Comparison of ENCODE assay signal across 12 cellular contexts in the genomic region with DNA sequence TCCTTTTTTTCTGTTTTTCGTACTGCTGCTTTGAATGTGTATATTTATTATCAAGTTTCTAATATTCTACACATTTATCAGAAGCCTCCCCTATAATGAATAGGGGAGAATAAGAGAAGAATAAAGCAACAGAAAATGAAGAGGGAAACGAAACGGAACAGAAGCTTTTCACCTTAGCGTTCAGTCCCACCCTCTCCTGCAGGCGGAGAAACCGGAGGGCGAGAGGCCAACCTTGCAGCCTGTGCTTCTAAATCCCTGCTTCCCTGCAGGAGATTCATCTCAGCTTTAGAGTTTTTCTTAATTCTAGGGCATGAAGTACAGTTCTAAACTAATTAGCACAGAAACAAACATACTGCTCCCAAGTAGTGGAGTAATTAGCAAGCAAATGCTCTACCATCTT.
A peak's percentile ranks its signal among the peaks of the same experiment; 100 is the strongest.
DNase-seq lines count a peak whose midpoint lies in the region; ATAC-seq and TF ChIP-seq lines count a peak whose summit lies in the region.
"Had no signal": no experiment of that assay in that cellular context is flagged by ENCODE, and none has a peak within 500 bp of the region (broad histone marks: within the 10 kb centered on the region; RNA-seq: fewer than 3 reads in every experiment).

No MANE protein-coding gene starts in this region.

- H3K27me3 Mint-ChIP-seq in stimulated activated naive CD8-positive, alpha-beta T cell treated with anti-CD3 and anti-CD28 coated beads, Interleukin-15, Interleukin-2, amounts not matched to agents 100 ng/mL and 50 ng/mL, for 24 hours, result peaks cover 3% of the 10 kb centered on the region

- no peak overlapping the region for H3K4me3 Mint-ChIP-seq in stimulated activated naive CD8-positive, alpha-beta T cell treated with anti-CD3 and anti-CD28 coated beads, Interleukin-15, Interleukin-2, amounts not matched to agents 100 ng/mL and 50 ng/mL, for 24 hours

- H3K27me3 ChIP-seq in brain microvascular endothelial cell (replicated peaks) (no peaks in the 10 kb centered on the region), muscle layer of duodenum (ENCODE audit: low read depth, low read length) (no peaks in the 10 kb centered on the region), vagina (no peaks in the 10 kb centered on the region), esophagus muscularis mucosa (no peaks in the 10 kb centered on the region)

- peaks cover 9% of the 10 kb centered on the region for H3K9me3 Mint-ChIP-seq in stimulated activated naive CD8-positive, alpha-beta T cell treated with anti-CD3 and anti-CD28 coated beads, Interleukin-15, Interleukin-2, amounts not matched to agents 100 ng/mL and 50 ng/mL, for 24 hours

- no peak for TF ChIP-seq EP300 in esophagus muscularis mucosa (IDR thresholded peaks at IDR 0.05)

- no peak overlapping the region for H3K4me3 ChIP-seq in brain microvascular endothelial cell (ENCODE audit: low read depth, low read length)
- H3K4me3 ChIP-seq in muscle layer of duodenum (ENCODE audit: low read depth in 1 of 2, low read length in 2 of 2), result no peak overlapping the region
- no peak overlapping the region for H3K4me3 ChIP-seq in vagina
- H3K4me3 ChIP-seq in esophagus muscularis mucosa, result no peak overlapping the region

- no peak for TF ChIP-seq POLR2A in vagina (IDR thresholded peaks at IDR 0.05)
- TF ChIP-seq POLR2A in esophagus muscularis mucosa (IDR thresholded peaks at IDR 0.05; ENCODE audit: low read depth), result no peak

- WGBS in esophagus muscularis mucosa, result 66% methylated on average over 7 of the region's 7 CpGs

- H3K9me3 ChIP-seq in muscle layer of duodenum (ENCODE audit: control insufficient read depth in 1 of 2, low read length in 2 of 2) (peaks cover 0 to 2% of the 10 kb centered on the region in 2 donors), vagina (no peaks in the 10 kb centered on the region), esophagus muscularis mucosa (no peaks in the 10 kb centered on the region)
- H3K9me3 ChIP-seq: thoracic aorta had no signal

- peaks cover 8% of the 10 kb centered on the region for H3K36me3 Mint-ChIP-seq in stimulated activated naive CD8-positive, alpha-beta T cell treated with anti-CD3 and anti-CD28 coated beads, Interleukin-15, Interleukin-2, amounts not matched to agents 100 ng/mL and 50 ng/mL, for 24 hours (ENCODE audit: low read depth)

- peaks cover 4 to 23% of the 10 kb centered on the region in 2 donors for H3K4me1 ChIP-seq in muscle layer of duodenum (ENCODE audit: control insufficient read depth in 1 of 2, insufficient read depth in 2 of 2, low read length in 2 of 2)
- H3K4me1 ChIP-seq in vagina, result peaks cover 20% of the 10 kb centered on the region
- peaks cover 25 to 35% (median 31%) of the 10 kb centered on the region in 4 donors for H3K4me1 ChIP-seq in esophagus muscularis mucosa

- no peak for DNase-seq in stimulated activated naive CD8-positive, alpha-beta T cell treated with anti-CD3 and anti-CD28 coated beads, Interleukin-15, Interleukin-2, amounts not matched to agents 100 U/mL and 50 U/mL, for 24 hours
- no peak for DNase-seq in brain microvascular endothelial cell
- no peak for DNase-seq in vagina (ENCODE audit: extremely low spot score in 2 of 2)
- DNase-seq in esophagus muscularis mucosa (ENCODE audit: extremely low spot score), result no peak
- DNase-seq: activated effector memory CD4-positive, alpha-beta T cell treated with anti-CD3 and anti-CD28 coated beads, Interleukin-2, amount 50 U/mL, for 16 hours; NCI-H69 had no signal

- H3K27ac ChIP-seq in brain microvascular endothelial cell (peak overlapping the region; percentile 98), muscle layer of duodenum (ENCODE audit: low read length) (peak overlapping the region; percentile 89), vagina (peak overlapping the region; percentile 7), esophagus muscularis mucosa (replicated peaks in 1 of 4) (peak overlapping the region in 2 of 4 donors; percentile 55 to 61)
- H3K27ac ChIP-seq: C4-2B had no signal

- ATAC-seq in stimulated activated naive CD8-positive, alpha-beta T cell treated with anti-CD3 and anti-CD28 coated beads, Interleukin-15, Interleukin-2, amounts not matched to agents 100 U/mL and 50 U/mL, for 24 hours, result no peak
- ATAC-seq in GM19463 (IDR thresholded peaks at IDR 0.05; ENCODE audit: unreplicated experiment) (no peak), HG03280 (IDR thresholded peaks at IDR 0.05; ENCODE audit: unreplicated experiment) (no peak)

- peak overlapping the region; percentile 99 for H3K27ac Mint-ChIP-seq in stimulated activated naive CD8-positive, alpha-beta T cell treated with anti-CD3 and anti-CD28 coated beads, Interleukin-15, Interleukin-2, amounts not matched to agents 100 ng/mL and 50 ng/mL, for 24 hours

- H3K4me1 Mint-ChIP-seq in stimulated activated naive CD8-positive, alpha-beta T cell treated with anti-CD3 and anti-CD28 coated beads, Interleukin-15, Interleukin-2, amounts not matched to agents 100 ng/mL and 50 ng/mL, for 24 hours (ENCODE audit: low read depth), result peaks cover 61% of the 10 kb centered on the region

- H3K36me3 ChIP-seq in brain microvascular endothelial cell (replicated peaks), result no peaks in the 10 kb centered on the region
- H3K36me3 ChIP-seq in muscle layer of duodenum (ENCODE audit: control insufficient read depth in 1 of 2, insufficient read depth in 2 of 2, low read length in 2 of 2), result peaks cover 0 to 19% of the 10 kb centered on the region in 2 donors
- H3K36me3 ChIP-seq in vagina, result no peaks in the 10 kb centered on the region
- H3K36me3 ChIP-seq in esophagus muscularis mucosa, result no peaks in the 10 kb centered on the region
- H3K36me3 ChIP-seq: thoracic aorta had no signal

- in situ Hi-C loops in brain microvascular endothelial cell (cut with HindIII; ENCODE audit: low pct_ligation_motif_present, low sequenced_read_pairs), result no loop called here

- TF ChIP-seq CTCF in brain microvascular endothelial cell (IDR thresholded peaks at IDR 0.05; ENCODE audit: low read depth, low read length, missing control alignments), result no peak
- TF ChIP-seq CTCF in vagina (IDR thresholded peaks at IDR 0.05), result no peak
- TF ChIP-seq CTCF in esophagus muscularis mucosa (IDR thresholded peaks at IDR 0.05), result no peak

- intact Hi-C loops in vagina (cut with DNase I) (no loop called here), esophagus muscularis mucosa (cut with DNase I) (no loop called here)
